ENCODE assay signal across 10 cellular contexts in genomic region chr11:35192347-35192746, GRCh38. TPM values are rescaled to one million over a fixed set of nuclear protein-coding genes. Genes with fewer than 3 reads are reported as not detected.
DNase-seq lines count a peak whose midpoint lies in the region; ATAC-seq and TF ChIP-seq lines count a peak whose summit lies in the region.
"Had no signal": no experiment of that assay in that cellular context is flagged by ENCODE, and none has a peak within 500 bp of the region (broad histone marks: within the 10 kb centered on the region; RNA-seq: fewer than 3 reads in every experiment).

No MANE protein-coding gene starts in this region.

- H3K18ac ChIP-seq in mesendoderm (ENCODE audit: low read length) = no peak overlapping the region

- no peak overlapping the region for H4K8ac ChIP-seq in mesendoderm (ENCODE audit: low read depth, low read length)

- H3K36me3 ChIP-seq in left ventricle myocardium inferior (peaks cover 9% of the 10 kb centered on the region), parathyroid adenoma (ENCODE audit: control insufficient read depth, insufficient read depth, low read length) (no peaks in the 10 kb centered on the region), mesendoderm (ENCODE audit: control insufficient read depth, insufficient read depth, low read length) (no peaks in the 10 kb centered on the region)

- no peak overlapping the region for H2BK15ac ChIP-seq in mesendoderm (replicated peaks; ENCODE audit: low read depth)

- peak overlapping the region; percentile 85 for H3K27ac Mint-ChIP-seq in CD4-positive, alpha-beta T cell
- peak overlapping the region; percentile 18 for H3K27ac Mint-ChIP-seq in activated B cell treated with CpG ODN at 0.5 μM for 24 hours

- WGBS in mesendoderm (ENCODE audit: extremely low coverage, insufficient coverage, low lambda C conversion rate) = no CpG with 5 or more reads among the region's 3 CpGs

- H3K79me2 ChIP-seq in parathyroid adenoma = no peaks in the 10 kb centered on the region
- H3K79me2 ChIP-seq in mesendoderm (ENCODE audit: control insufficient read depth, insufficient read depth, low read length) = no peaks in the 10 kb centered on the region

- POLR2A ChIA-PET in CD4-positive, alpha-beta T cell (lab: Charles Lee) = interaction anchor here (0.6 to 3.4 kb wide), 8 partner anchors 9 to 53 kb away, joined by 3 to 28 read pairs (median 4); partner anchors contain the start of gene CD44
- POLR2A ChIA-PET in activated B cell treated with CpG ODN at 0.5 μM for 24 hours (lab: Charles Lee) = interaction anchor here (0.6 to 1.3 kb wide), 4 partner anchors 25 to 256 kb away, joined by 3 to 6 read pairs (median 4); partner anchors contain the start of gene CD44

- H3K9me3 Mint-ChIP-seq in CD4-positive, alpha-beta T cell = no peaks in the 10 kb centered on the region
- no peaks in the 10 kb centered on the region for H3K9me3 Mint-ChIP-seq in activated B cell treated with CpG ODN at 0.5 μM for 24 hours

- H3K9me3 ChIP-seq in CD4-positive, alpha-beta T cell (ENCODE audit: control insufficient read depth, low read length) = no peaks in the 10 kb centered on the region
- no peaks in the 10 kb centered on the region for H3K9me3 ChIP-seq in left ventricle myocardium inferior (replicated peaks)
- H3K9me3 ChIP-seq in parathyroid adenoma (ENCODE audit: control insufficient read depth, low read length) = no peaks in the 10 kb centered on the region

- H3K23ac ChIP-seq in mesendoderm (ENCODE audit: low read length) = no peak overlapping the region

- DNase-seq in CD4-positive, alpha-beta T cell = no peak
- DNase-seq in activated B cell treated with CpG ODN at 0.5 μM for 24 hours (no peak), left ventricle myocardium inferior (peak; percentile 54), mesendoderm (no peak), Kasumi-1 (lab: John Stamatoyannopoulos, UW) (no peak)
- DNase-seq in activated effector memory CD4-positive, alpha-beta T cell treated with anti-CD3 and anti-CD28 coated beads, Interleukin-2, amount 50 U/mL, for 16 hours = no peak
- DNase-seq: activated CD4-positive, alpha-beta T cell treated with anti-CD3 and anti-CD28 coated beads, Interleukin-2, amount 50 U/mL, for 4 hours; H7 had no signal

- H3K9ac ChIP-seq in parathyroid adenoma = no peak overlapping the region
- no peak overlapping the region for H3K9ac ChIP-seq in mesendoderm (ENCODE audit: low read length)

- H3K4me3 ChIP-seq in left ventricle myocardium inferior (no peak overlapping the region), parathyroid adenoma (ENCODE audit: low read depth, low read length) (no peak overlapping the region), mesendoderm (ENCODE audit: low read length) (no peak overlapping the region)

- H3K4me1 Mint-ChIP-seq in CD4-positive, alpha-beta T cell (ENCODE audit: low read depth) = peaks cover 100% of the 10 kb centered on the region
- peaks cover 39% of the 10 kb centered on the region for H3K4me1 Mint-ChIP-seq in activated B cell treated with CpG ODN at 0.5 μM for 24 hours

- intact Hi-C loops in CD4-positive, alpha-beta T cell (cut with DNase I, micrococcal nuclease) = loop anchor here in 1 of 2 experiments (2.0 kb wide), 1 partner anchor 24 kb away; no protein-coding TSS in a partner anchor
- intact Hi-C loops in activated B cell treated with CpG ODN at 0.5 μM for 24 hours (cut with micrococcal nuclease) = no loop called here
- intact Hi-C loops in left ventricle myocardium inferior (cut with micrococcal nuclease) = no loop called here

- ATAC-seq in CD4-positive, alpha-beta T cell (ENCODE audit: poor library complexity) = no peak
- ATAC-seq in activated B cell treated with CpG ODN at 0.5 μM for 24 hours (ENCODE audit: low read depth) = no peak
- no peak for ATAC-seq in GM21381 (IDR thresholded peaks at IDR 0.05; ENCODE audit: unreplicated experiment)

- no peak overlapping the region for H3K4ac ChIP-seq in mesendoderm (ENCODE audit: low read depth, low read length)

- H2AK5ac ChIP-seq in mesendoderm (ENCODE audit: low read length) = no peak overlapping the region

- no peak overlapping the region for H3K27ac ChIP-seq in CD4-positive, alpha-beta T cell (ENCODE audit: low read depth, low read length)
- H3K27ac ChIP-seq in left ventricle myocardium inferior (replicated peaks) (peak overlapping the region; percentile 41), parathyroid adenoma (no peak overlapping the region), mesendoderm (ENCODE audit: low read depth, low read length) (no peak overlapping the region)

- CTCF ChIA-PET in CD4-positive, alpha-beta T cell (lab: Charles Lee) = interaction anchor here (0.7 kb wide), 1 partner anchor 13 kb away, joined by 3 read pairs; no protein-coding TSS in a partner anchor
- CTCF ChIA-PET in activated B cell treated with CpG ODN at 0.5 μM for 24 hours (lab: Charles Lee) = interaction anchor here (0.7 to 1.2 kb wide), 2 partner anchors 12 to 114 kb away, joined by 3 to 4 read pairs; no protein-coding TSS in a partner anchor

- no peaks in the 10 kb centered on the region for H3K27me3 Mint-ChIP-seq in CD4-positive, alpha-beta T cell
- no peaks in the 10 kb centered on the region for H3K27me3 Mint-ChIP-seq in activated B cell treated with CpG ODN at 0.5 μM for 24 hours

- H2BK5ac ChIP-seq in mesendoderm (ENCODE audit: low read length) = no peak overlapping the region

- H3K27me3 ChIP-seq in CD4-positive, alpha-beta T cell (ENCODE audit: control insufficient read depth, insufficient read depth, low read length) = no peaks in the 10 kb centered on the region
- H3K27me3 ChIP-seq in left ventricle myocardium inferior (ENCODE audit: low read depth) = no peaks in the 10 kb centered on the region
- no peaks in the 10 kb centered on the region for H3K27me3 ChIP-seq in parathyroid adenoma (ENCODE audit: control insufficient read depth, insufficient read depth, low read length)
- H3K27me3 ChIP-seq in mesendoderm (ENCODE audit: insufficient read depth, low read length, poor library complexity) = no peaks in the 10 kb centered on the region

- H2BK120ac ChIP-seq in mesendoderm (ENCODE audit: low read depth, low read length) = no peak overlapping the region

- H3K4me3 Mint-ChIP-seq in CD4-positive, alpha-beta T cell = peak overlapping the region; percentile 42
- no peak overlapping the region for H3K4me3 Mint-ChIP-seq in activated B cell treated with CpG ODN at 0.5 μM for 24 hours

- no peak overlapping the region for H3K56ac ChIP-seq in mesendoderm (ENCODE audit: low read length)

- no peaks in the 10 kb centered on the region for H3K79me1 ChIP-seq in mesendoderm (ENCODE audit: low read length)

- TF ChIP-seq CTCF in CD4-positive, alpha-beta T cell (IDR thresholded peaks at IDR 0.05) = no peak
- TF ChIP-seq CTCF in activated B cell treated with CpG ODN at 0.5 μM for 24 hours (IDR thresholded peaks at IDR 0.05) = no peak
- no peak for TF ChIP-seq CTCF in left ventricle myocardium inferior (IDR thresholded peaks at IDR 0.05; ENCODE audit: borderline replicate concordance)
- TF ChIP-seq CTCF in parathyroid adenoma (IDR thresholded peaks at IDR 0.05) = no peak

- H4K5ac ChIP-seq in mesendoderm (ENCODE audit: low read length) = no peak overlapping the region

- peaks cover 27% of the 10 kb centered on the region for H3K4me1 ChIP-seq in left ventricle myocardium inferior
- H3K4me1 ChIP-seq in parathyroid adenoma = no peaks in the 10 kb centered on the region
- H3K4me1 ChIP-seq in mesendoderm (ENCODE audit: control insufficient read depth, low read depth, low read length) = peaks cover 2% of the 10 kb centered on the region

- H3K4me2 ChIP-seq in parathyroid adenoma (ENCODE audit: low read length) (no peak overlapping the region), mesendoderm (ENCODE audit: low read length) (no peak overlapping the region)

- H3K36me3 Mint-ChIP-seq in CD4-positive, alpha-beta T cell (ENCODE audit: low read depth) = peaks cover 100% of the 10 kb centered on the region
- H3K36me3 Mint-ChIP-seq in activated B cell treated with CpG ODN at 0.5 μM for 24 hours (ENCODE audit: low read depth) = peaks cover 100% of the 10 kb centered on the region

- H2AFZ ChIP-seq in parathyroid adenoma = peak overlapping the region; percentile 54

RNA-seq across cellular contexts. Expression of gene CD44, which starts 53.4 kb away (rescaled TPM):
- 1,000 to 10,000 TPM; 1,283 to 1,330 TPM for total RNA-seq in CD4-positive, alpha-beta T cell
- total RNA-seq in activated B cell treated with CpG ODN at 0.5 μM for 24 hours (1,441 and 1,546 TPM in 2 replicates), left ventricle myocardium inferior (14.0 TPM)
- 29.0 TPM for polyA plus RNA-seq in mesendoderm (2013, experiment 1 of 2)
- polyA plus RNA-seq in mesendoderm (2013, experiment 2 of 2) = 30.1 TPM

Comparison
In these comparisons a context has a peak if more than half of its experiments do, and no peak if none do; other contexts are left out.
1. RNA of gene CD44, which starts 53.4 kb away (total RNA-seq): 1,441 to 1,546 TPM in activated B cell treated with CpG ODN at 0.5 μM for 24 hours and 1,283 to 1,330 TPM in CD4-positive, alpha-beta T cell; 14.0 TPM in left ventricle myocardium inferior (single experiment); every median in the first group is over 10 times any median in the second.